13 cellular contexts compared by ENCODE assay signal in genomic region chr18:9722691-9723090, GRCh38. TPM values are rescaled to one million over a fixed set of nuclear protein-coding genes. Genes with fewer than 3 reads are reported as not detected.
DNase-seq lines count a peak whose midpoint lies in the region; ATAC-seq and TF ChIP-seq lines count a peak whose summit lies in the region.
"Had no signal": no experiment of that assay in that cellular context is flagged by ENCODE, and none has a peak within 500 bp of the region (broad histone marks: within the 10 kb centered on the region; RNA-seq: fewer than 3 reads in every experiment).

No MANE protein-coding gene starts in this region.

- RAD21 ChIA-PET in HCT116 (lab: Charles Lee; ENCODE audit: low non-redundant PET in 1 of 2, low total read pairs in 2 of 2, uncharacterized antibody in 2 of 2, unreplicated experiment in 2 of 2), result interaction anchor here (0.6 to 1.2 kb wide), 2 partner anchors 12 to 207 kb away, joined by 3 read pairs; no protein-coding TSS in a partner anchor

- no peak overlapping the region for H3K4me2 ChIP-seq in HCT116 (ENCODE audit: low read length)

- H3K36me3 ChIP-seq in Caco-2 (ENCODE audit: control insufficient read depth, insufficient read depth, low read length) (no peaks in the 10 kb centered on the region), HCT116 (ENCODE audit: control insufficient read depth in 1 of 2, insufficient read depth in 2 of 2, low read length in 2 of 2) (peaks cover 0 to 3% of the 10 kb centered on the region in 2 experiments; a peak in 1 of 4 replicates), right lobe of liver (no peaks in the 10 kb centered on the region)

- peak; percentile 81 for TF ChIP-seq RAD21 in HCT116 (IDR thresholded peaks at IDR 0.05; ENCODE audit: low read depth)

- peaks cover 11% of the 10 kb centered on the region for H3K79me2 ChIP-seq in HCT116 (ENCODE audit: insufficient read depth, low read length)

- peak; percentile 74 to 78 for DNase-seq in Caco-2
- DNase-seq in HCT116 (ENCODE audit: low read depth, low spot score), result no peak
- peak; percentile 67 for DNase-seq in MCF 10A (ENCODE audit: unreplicated experiment)
- DNase-seq in right lobe of liver, result peak in 1 of 3 donors; percentile 47
- no peak for DNase-seq in NCI-H524 (lab: John Stamatoyannopoulos, UW)
- DNase-seq in amniotic stem cell (lab: John Stamatoyannopoulos, UW), result no peak
- DNase-seq: activated B cell treated with CpG ODN at 0.5 μM for 24 hours; adrenal gland; NK-92 treated with Interleukin-12 subunit alpha and Interleukin-12 subunit beta, amount 100 ng/mL, for 24 hours had no signal

- H3K9me3 Mint-ChIP-seq in Caco-2 (ENCODE audit: unreplicated experiment) (no peaks in the 10 kb centered on the region), MCF 10A (ENCODE audit: unreplicated experiment) (no peaks in the 10 kb centered on the region)
- H3K9me3 Mint-ChIP-seq: stimulated activated naive CD8-positive, alpha-beta T cell treated with anti-CD3 and anti-CD28 coated beads, Interleukin-15, Interleukin-2, amounts not matched to agents 100 ng/mL and 50 ng/mL, for 24 hours had no signal

- H3K9me3 ChIP-seq in Caco-2, result no peaks in the 10 kb centered on the region
- no peaks in the 10 kb centered on the region for H3K9me3 ChIP-seq in HCT116 (ENCODE audit: control insufficient read depth in 1 of 2, insufficient read depth in 1 of 2, low read depth in 1 of 2, low read length in 2 of 2)
- no peaks in the 10 kb centered on the region for H3K9me3 ChIP-seq in right lobe of liver
- H3K9me3 ChIP-seq: adrenal gland had no signal

- no peaks in the 10 kb centered on the region for H3K9me2 ChIP-seq in HCT116 (ENCODE audit: insufficient read depth)

- CTCF ChIA-PET in Caco-2 (lab: Charles Lee), result interaction anchor here (0.7 to 1.3 kb wide), 6 partner anchors 14 to 148 kb away, joined by 3 to 22 read pairs (median 4); partner anchors contain the start of gene RAB31
- CTCF ChIA-PET in HCT116 (lab: Charles Lee), result interaction anchor here (0.7 to 1.0 kb wide), 2 partner anchors 39 to 148 kb away, joined by 3 read pairs; no protein-coding TSS in a partner anchor
- CTCF ChIA-PET in MCF 10A (lab: Yijun Ruan, JAX), result interaction anchor here (0.5 to 2.3 kb wide), 20 partner anchors 8 to 246 kb away, joined by 3 to 18 read pairs (median 3); no protein-coding TSS in a partner anchor

- no peak overlapping the region for H2AFZ ChIP-seq in HCT116 (ENCODE audit: low read depth, low read length, poor library complexity, severe bottlenecking)

- H3K4me3 ChIP-seq in Caco-2 (ENCODE audit: low read depth, low read length) (no peak overlapping the region), HCT116 (replicated peaks in 1 of 2; ENCODE audit: low read depth in 1 of 2, low read length in 2 of 2) (no peak overlapping the region), right lobe of liver (no peak overlapping the region)
- H3K4me3 ChIP-seq: adrenal gland had no signal

- WGBS in right lobe of liver (ENCODE audit: insufficient coverage, low coverage, low lambda C conversion rate, missing lambda C conversion rate), result 45% methylated on average over 3 of the region's 3 CpGs

- peaks cover 11% of the 10 kb centered on the region for H3K4me1 Mint-ChIP-seq in Caco-2 (ENCODE audit: low read depth, unreplicated experiment)
- peaks cover 24% of the 10 kb centered on the region for H3K4me1 Mint-ChIP-seq in MCF 10A (ENCODE audit: insufficient read depth, unreplicated experiment)
- H3K4me1 Mint-ChIP-seq: activated B cell treated with CpG ODN at 0.5 μM for 24 hours had no signal

- no peak overlapping the region for H3K4me3 Mint-ChIP-seq in Caco-2 (ENCODE audit: unreplicated experiment)
- no peak overlapping the region for H3K4me3 Mint-ChIP-seq in MCF 10A (ENCODE audit: unreplicated experiment)
- H3K4me3 Mint-ChIP-seq: activated B cell treated with CpG ODN at 0.5 μM for 24 hours; stimulated activated naive CD8-positive, alpha-beta T cell treated with anti-CD3 and anti-CD28 coated beads, Interleukin-15, Interleukin-2, amounts not matched to agents 100 ng/mL and 50 ng/mL, for 24 hours had no signal

- peak; percentile 80 for ATAC-seq in HCT116
- peak; percentile 71 to 81 (median 74) for ATAC-seq in right lobe of liver
- no peak for ATAC-seq in GM18909 (IDR thresholded peaks at IDR 0.05; ENCODE audit: poor library complexity, unreplicated experiment)
- ATAC-seq in GM19023 (IDR thresholded peaks at IDR 0.05; ENCODE audit: unreplicated experiment), result no peak

- no peak overlapping the region for H3K9ac ChIP-seq in HCT116 (ENCODE audit: low read length)

- H3K36me3 Mint-ChIP-seq in Caco-2 (ENCODE audit: insufficient read depth, unreplicated experiment) (peaks cover 5% of the 10 kb centered on the region), MCF 10A (ENCODE audit: insufficient read depth, unreplicated experiment) (no peaks in the 10 kb centered on the region)
- H3K36me3 Mint-ChIP-seq: IgD-negative memory B cell had no signal

- H3K27ac ChIP-seq in HCT116 (ENCODE audit: low read depth, low read length) (no peak overlapping the region), right lobe of liver (no peak overlapping the region)

- H4K20me1 ChIP-seq in HCT116 (ENCODE audit: insufficient read depth), result no peaks in the 10 kb centered on the region

- intact Hi-C loops in Caco-2 (cut with micrococcal nuclease; ENCODE audit: unreplicated experiment) (loop anchor here (1.0 to 5.0 kb wide), 4 partner anchors 38 to 147 kb away; no protein-coding TSS in a partner anchor), HCT116 (cut with micrococcal nuclease) (loop anchor here (1.0 kb wide), 1 partner anchor 147 kb away; no protein-coding TSS in a partner anchor), MCF 10A (cut with micrococcal nuclease) (loop anchor here (2.0 to 5.0 kb wide), 2 partner anchors 110 to 148 kb away; partner anchors contain the start of gene PPP4R1), right lobe of liver (cut with DNase I) (no loop called here)

- POLR2A ChIA-PET in Caco-2 (lab: Charles Lee) (interaction anchor here (0.7 kb wide), 1 partner anchor 237 kb away, joined by 3 read pairs; no protein-coding TSS in a partner anchor), HCT116 (lab: Charles Lee) (no interaction called here), MCF 10A (lab: Yijun Ruan, JAX) (interaction anchor here (0.6 to 1.2 kb wide), 6 partner anchors 15 to 681 kb away, joined by 3 to 5 read pairs (median 4); no protein-coding TSS in a partner anchor)

- BruUV-seq in Caco-2 (replicated peaks; lab: Mats Ljungman, UMichigan) (no TSS peak), HCT116 (replicated peaks; lab: Mats Ljungman, UMichigan) (no TSS peak), MCF 10A (replicated peaks; lab: Mats Ljungman, UMichigan) (no TSS peak)

- TF ChIP-seq CTCF in Caco-2 (IDR thresholded peaks at IDR 0.05; ENCODE audit: insufficient read depth in 1 of 2, low read depth in 1 of 2, low read length in 1 of 2, severe bottlenecking in 1 of 2, unreplicated experiment in 1 of 2) (peak; percentile 69 to 81), HCT116 (IDR thresholded peaks at IDR 0.05 in 2 of 3, conservative IDR thresholded peaks at IDR 0.05 in 1 of 3; ENCODE audit: borderline replicate concordance in 1 of 3, insufficient read depth in 1 of 3, low read depth in 2 of 3, low read length in 2 of 3) (peak; percentile 45 to 68 (median 65); a peak in 5 of 6 replicates), MCF 10A (IDR thresholded peaks at IDR 0.05; ENCODE audit: unreplicated experiment) (peak; percentile 20), right lobe of liver (IDR thresholded peaks at IDR 0.05) (peak; percentile 16 to 38 (median 28))

- H3K27ac Mint-ChIP-seq in Caco-2 (ENCODE audit: unreplicated experiment), result no peak overlapping the region
- no peak overlapping the region for H3K27ac Mint-ChIP-seq in MCF 10A (ENCODE audit: low read depth, unreplicated experiment)
- H3K27ac Mint-ChIP-seq: activated B cell treated with CpG ODN at 0.5 μM for 24 hours; stimulated activated naive CD8-positive, alpha-beta T cell treated with anti-CD3 and anti-CD28 coated beads, Interleukin-15, Interleukin-2, amounts not matched to agents 100 ng/mL and 50 ng/mL, for 24 hours had no signal

- H3K27me3 Mint-ChIP-seq in Caco-2 (ENCODE audit: insufficient read depth, unreplicated experiment) (no peaks in the 10 kb centered on the region), MCF 10A (ENCODE audit: insufficient read depth, unreplicated experiment) (no peaks in the 10 kb centered on the region)
- H3K27me3 Mint-ChIP-seq: activated B cell treated with CpG ODN at 0.5 μM for 24 hours, IgD-negative memory B cell had no signal

- no peaks in the 10 kb centered on the region for H3K27me3 ChIP-seq in Caco-2 (replicated peaks; ENCODE audit: control insufficient read depth, insufficient read depth, low read length)
- no peaks in the 10 kb centered on the region for H3K27me3 ChIP-seq in HCT116 (ENCODE audit: insufficient read depth, low read length)
- no peaks in the 10 kb centered on the region for H3K27me3 ChIP-seq in right lobe of liver
- H3K27me3 ChIP-seq: adrenal gland had no signal

- H3K4me1 ChIP-seq in Caco-2 (no peaks in the 10 kb centered on the region), HCT116 (ENCODE audit: control insufficient read depth in 1 of 2, insufficient read depth in 2 of 2, low read length in 2 of 2) (peaks cover 31 to 42% of the 10 kb centered on the region in 2 experiments), right lobe of liver (no peaks in the 10 kb centered on the region)

- TF ChIP-seq POLR2A in HCT116 (IDR thresholded peaks at IDR 0.05; ENCODE audit: borderline replicate concordance, extremely low read depth, insufficient read depth, insufficient read length) (no peak), right lobe of liver (IDR thresholded peaks at IDR 0.05) (no peak)

TF ChIP-seq in HCT116, 20 proteins besides CTCF, POLR2A, EP300 and RAD21:
- TF ChIP-seq EZH2 (IDR thresholded peaks at IDR 0.05) (no peak), ZNF274 (IDR thresholded peaks at IDR 0.05; ENCODE audit: low read depth, low read length) (no peak), CBX3 (IDR thresholded peaks at IDR 0.05; ENCODE audit: low read depth) (no peak), ATF3 (IDR thresholded peaks at IDR 0.05) (no peak)

RNA-seq across cellular contexts. Expression of gene RAB31, which starts 14.6 kb away (rescaled TPM):
- total RNA-seq in Caco-2 (2022), result 9.5 and 14.5 TPM in 2 replicates
- 46.9 TPM for total RNA-seq in HCT116 (2021; ENCODE audit: unreplicated experiment)
- 17.8 and 18.6 TPM in 2 replicates for polyA plus RNA-seq in HCT116 (2012)
- total RNA-seq in MCF 10A (2022), result 4.8 and 6.1 TPM in 2 replicates
- 10 to 100 TPM in 1 of 6 experiments, 1 to 10 TPM in 5; 3.0 to 14.3 (median 5.4) TPM for total RNA-seq in right lobe of liver

Comparison
In these comparisons a context has a peak if more than half of its experiments do, and no peak if none do; other contexts are left out.
1. DNase-seq: peak in Caco-2 (2 of 2) and MCF 10A (single experiment); none in HCT116 (single experiment), NCI-H524 (0 of 2) and amniotic stem cell (single experiment).
2. CTCF ChIP-seq: peak in every context shown above with its lines; median percentile 75 in Caco-2; 65 in HCT116; 28 in right lobe of liver; 20 in MCF 10A.
3. ATAC-seq: peak in HCT116 (single experiment) and right lobe of liver (4 of 4); none in GM18909 (single experiment) and GM19023 (single experiment).
4. intact Hi-C loops: an anchor here in Caco-2 (1.0 to 5.0 kb wide), HCT116 (1.0 kb wide) and MCF 10A (2.0 to 5.0 kb wide); none called in right lobe of liver.